Comparison of ENCODE assay signal across 7 cellular contexts in the genomic region with DNA sequence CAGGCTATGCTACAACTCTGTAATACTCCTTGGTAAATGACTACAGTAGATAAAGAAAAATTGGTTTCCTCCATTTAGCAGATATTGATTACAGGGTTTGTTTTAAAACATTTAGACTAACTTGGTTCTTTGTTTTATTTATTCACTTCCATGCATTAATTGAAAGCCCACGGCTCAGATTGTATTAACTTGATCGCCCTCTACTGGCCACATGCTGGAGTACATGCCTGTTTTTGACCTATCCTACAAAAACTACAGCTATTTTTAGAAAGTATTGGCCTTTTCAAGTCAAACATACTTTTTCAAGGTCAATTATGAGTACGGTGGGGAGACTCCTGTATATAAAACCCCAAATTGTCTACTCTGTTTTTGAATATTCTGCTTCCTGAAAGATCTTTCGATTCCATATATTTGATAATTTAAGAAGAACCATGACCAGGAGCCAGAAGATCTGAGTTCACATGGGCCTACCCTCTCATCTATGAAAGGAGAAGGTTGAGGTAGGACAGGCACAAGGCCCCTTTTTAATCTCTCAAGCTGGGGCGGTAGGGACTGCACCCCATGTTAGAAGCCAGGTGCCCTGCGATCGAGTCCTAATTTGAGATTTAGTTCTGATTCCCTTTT. TPM values are rescaled to one million over a fixed set of nuclear protein-coding genes. Genes with fewer than 3 reads are reported as not detected.
DNase-seq lines count a peak whose midpoint lies in the region; ATAC-seq and TF ChIP-seq lines count a peak whose summit lies in the region.

No MANE protein-coding gene starts in this region.

- no peak overlapping the region for H3K27ac ChIP-seq in left ventricle myocardium inferior (replicated peaks)

- no peaks in the 10 kb centered on the region for H3K9me3 ChIP-seq in left ventricle myocardium inferior (replicated peaks)

- H3K36me3 ChIP-seq in left ventricle myocardium inferior: no peaks in the 10 kb centered on the region

- TF ChIP-seq CTCF in left ventricle myocardium inferior (IDR thresholded peaks at IDR 0.05; ENCODE audit: borderline replicate concordance): peak; percentile 77

- ATAC-seq in HG03108 (IDR thresholded peaks at IDR 0.05; ENCODE audit: unreplicated experiment): no peak

- peaks cover 45% of the 10 kb centered on the region for H3K27me3 ChIP-seq in left ventricle myocardium inferior (ENCODE audit: low read depth)

- DNase-seq in DMS53 treated with DMSO at 0.1 percent for 48 hours (lab: John Stamatoyannopoulos, UW; ENCODE audit: unreplicated experiment) (peak; percentile 50), H4 (ENCODE audit: low spot score) (peak; percentile 43), NCI-H2227 treated with DMSO at 0.1 percent for 48 hours (lab: John Stamatoyannopoulos, UW) (peak; percentile 45), activated T-cell treated with anti-CD3 and anti-CD28 coated beads for 48 hours (ENCODE audit: low read depth) (peak; percentile 11), left ventricle myocardium inferior (no peak), skeletal muscle cell (ENCODE audit: low read depth) (peak; percentile 0)

- H3K4me1 ChIP-seq in left ventricle myocardium inferior: no peaks in the 10 kb centered on the region

- intact Hi-C loops in left ventricle myocardium inferior (cut with micrococcal nuclease): no loop called here

- H3K4me3 ChIP-seq in left ventricle myocardium inferior (no peak overlapping the region), skeletal muscle cell (ENCODE audit: low read depth, low read length) (no peak overlapping the region)

RNA-seq across cellular contexts. Expression of gene CA10, which starts 51.8 kb away (rescaled TPM):
- total RNA-seq in H4 (2014; rRNA removed; shearing (Covaris generic)): not detected in 2 replicates
- not detected for total RNA-seq in left ventricle myocardium inferior
